In the genomic region with DNA sequence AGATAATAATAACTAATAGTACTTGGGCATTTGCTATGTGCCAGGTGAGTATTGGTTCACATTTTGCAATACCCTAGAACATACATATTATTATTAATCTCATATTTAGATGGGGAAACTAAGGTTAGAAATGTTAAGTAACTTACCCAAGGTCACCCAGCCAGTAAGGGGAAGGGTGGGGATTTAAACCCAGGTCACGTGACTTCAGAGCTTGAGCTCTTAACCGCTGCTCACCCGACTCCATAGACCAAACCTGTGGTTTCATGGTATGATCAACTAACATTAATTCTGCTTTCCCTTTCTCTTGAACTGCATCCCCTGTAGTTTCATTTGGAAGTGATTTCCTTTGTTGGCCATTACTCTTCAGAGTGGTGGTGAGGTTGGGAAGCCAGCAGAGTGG, we compare ENCODE assay signal across 30 cellular contexts.
"Had no signal": no experiment of that assay in that cellular context is flagged by ENCODE, and none has a peak within 500 bp of the region (broad histone marks: within the 10 kb centered on the region; RNA-seq: fewer than 3 reads in every experiment).

No MANE protein-coding gene starts in this region.

- DNase-seq: activated B cell treated with CpG ODN at 0.5 μM for 24 hours; activated CD4-positive, alpha-beta T cell treated with anti-CD3 and anti-CD28 coated beads for 48 hours; activated CD4-positive, alpha-beta T cell treated with anti-CD3 and anti-CD28 coated beads, Interleukin-2, amount 50 U/mL, for 1 hour; activated CD4-positive, alpha-beta T cell treated with anti-CD3 and anti-CD28 coated beads, Interleukin-2, amount 50 U/mL, for 48 hours; activated CD8-positive, alpha-beta memory T cell treated with anti-CD3 and anti-CD28 coated beads for 24 hours; activated CD8-positive, alpha-beta T cell treated with anti-CD3 and anti-CD28 coated beads for 36 hours; activated effector memory CD4-positive, alpha-beta T cell treated with Interleukin-2 at 50 U/mL for 16 hours; activated naive CD4-positive, alpha-beta T cell treated with anti-CD3 and anti-CD28 coated beads for 36 hours; activated naive CD8-positive, alpha-beta T cell treated with anti-CD3 and anti-CD28 coated beads for 36 hours; activated naive CD8-positive, alpha-beta T cell treated with anti-CD3 and anti-CD28 coated beads, Interleukin-2, amount 50 U/mL, for 24 hours; activated T-cell treated with anti-CD3 and anti-CD28 coated beads, Interleukin-2, amount 50 U/mL, for 4 hours; adrenal gland; amygdala; aorta; brain microvascular endothelial cell; effector CD4-positive, alpha-beta T cell; effector memory CD8-positive, alpha-beta T cell; erythroblast; foreskin keratinocyte; heart right ventricle; T-helper 17 cell; T1000; WERI-Rb-1 had no signal

- H3K27ac ChIP-seq: adrenal gland, brain microvascular endothelial cell, coronary artery, esophagus muscularis mucosa, foreskin keratinocyte, gastroesophageal sphincter, heart right ventricle, hepatocyte, WERI-Rb-1 had no signal

- ATAC-seq: activated CD4-positive, CD25-positive, alpha-beta regulatory T cell treated with anti-CD3 and anti-CD28 coated beads, Interleukin-2, amount 50 U/mL, for 24 hours; activated CD8-positive, alpha-beta T cell treated with anti-CD3 and anti-CD28 coated beads for 36 hours; activated naive CD8-positive, alpha-beta T cell treated with anti-CD3 and anti-CD28 coated beads, Interleukin-2, amount 50 U/mL, for 24 hours; activated T-cell treated with anti-CD3 and anti-CD28 coated beads, Interleukin-2, amount 50 U/mL, for 4 hours; activated T-helper 17 cell treated with anti-CD3 and anti-CD28 coated beads, Interleukin-2, amount 50 U/mL, for 72 hours; effector memory CD8-positive, alpha-beta T cell; foreskin keratinocyte; gastroesophageal sphincter; heart right ventricle; T-helper 17 cell had no signal

- H3K27me3 ChIP-seq: adrenal gland, brain microvascular endothelial cell, esophagus muscularis mucosa, foreskin keratinocyte, gastroesophageal sphincter, hepatocyte had no signal

- H3K79me2 ChIP-seq: hepatocyte had no signal

- H3K9me3 ChIP-seq: adrenal gland, esophagus muscularis mucosa had no signal

- H3K4me3 ChIP-seq: adrenal gland, coronary artery, esophagus muscularis mucosa, gastroesophageal sphincter, heart right ventricle, hepatocyte had no signal

- FAIRE-seq: bronchial epithelial cell had no signal

- H3K4me2 ChIP-seq: hepatocyte had no signal

- H2AFZ ChIP-seq: hepatocyte had no signal

- H3K4me1 ChIP-seq: adrenal gland, esophagus muscularis mucosa, foreskin keratinocyte, gastroesophageal sphincter, heart right ventricle had no signal

- H3K36me3 ChIP-seq: adrenal gland, brain microvascular endothelial cell, esophagus muscularis mucosa, gastroesophageal sphincter, heart right ventricle, WERI-Rb-1 had no signal
